Comparison of ENCODE assay signal across 1 cellular context in the genomic region with DNA sequence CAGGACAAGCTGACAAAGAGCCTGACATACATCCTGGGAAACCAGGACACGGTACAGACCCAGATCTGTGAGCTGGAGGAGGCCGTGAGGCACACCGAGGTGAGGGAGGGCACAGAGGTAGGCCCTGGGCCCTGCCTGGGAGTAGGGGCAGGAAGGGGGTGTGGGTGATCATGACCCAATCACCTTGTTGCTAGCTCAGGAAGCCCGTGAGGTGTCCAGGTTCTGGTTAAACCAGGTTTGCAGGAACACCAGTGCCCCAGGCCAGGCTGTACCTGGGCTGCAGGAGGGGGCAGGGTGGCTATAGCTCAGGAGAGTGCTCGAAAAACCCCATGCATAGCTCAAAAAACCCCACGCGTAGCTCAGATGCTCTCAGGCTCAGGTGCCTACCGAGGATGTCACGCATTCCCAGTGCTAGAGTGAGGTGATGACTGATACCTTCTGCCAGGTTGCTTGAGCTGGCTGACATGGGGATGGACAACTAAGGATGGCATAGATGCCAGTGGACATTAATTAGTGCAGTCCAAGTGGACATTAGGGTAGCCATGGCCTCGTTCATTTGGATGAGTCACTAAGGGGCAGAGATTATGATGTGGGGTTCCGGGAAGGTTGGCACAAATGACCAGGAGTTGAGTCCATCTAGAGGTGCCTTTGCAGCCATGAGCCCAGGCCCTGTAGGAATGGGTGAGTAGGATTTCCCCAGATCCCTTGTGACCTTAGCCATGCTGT.
TF ChIP-seq lines count a peak whose summit lies in the region.

No MANE protein-coding gene starts in this region.

TF ChIP-seq in GM12878, 131 proteins besides CTCF, POLR2A, EP300 and RAD21:
- TF ChIP-seq STAT1 (conservative IDR thresholded peaks at IDR 0.05) (no peak), SMARCA5 (IDR thresholded peaks at IDR 0.05) (no peak), LARP7 (IDR thresholded peaks at IDR 0.05) (no peak), ZBED1 (IDR thresholded peaks at IDR 0.05; ENCODE audit: borderline replicate concordance) (no peak), GATAD2B (conservative IDR thresholded peaks at IDR 0.05; ENCODE audit: low read depth) (no peak), JUNB (IDR thresholded peaks at IDR 0.05) (no peak), MXI1 (IDR thresholded peaks at IDR 0.05; ENCODE audit: low read depth, low read length) (no peak), DPF2 (IDR thresholded peaks at IDR 0.05) (no peak), RCOR1 (conservative IDR thresholded peaks at IDR 0.05; ENCODE audit: low read depth, low read length) (no peak)
- TF ChIP-seq, protein P1, sequence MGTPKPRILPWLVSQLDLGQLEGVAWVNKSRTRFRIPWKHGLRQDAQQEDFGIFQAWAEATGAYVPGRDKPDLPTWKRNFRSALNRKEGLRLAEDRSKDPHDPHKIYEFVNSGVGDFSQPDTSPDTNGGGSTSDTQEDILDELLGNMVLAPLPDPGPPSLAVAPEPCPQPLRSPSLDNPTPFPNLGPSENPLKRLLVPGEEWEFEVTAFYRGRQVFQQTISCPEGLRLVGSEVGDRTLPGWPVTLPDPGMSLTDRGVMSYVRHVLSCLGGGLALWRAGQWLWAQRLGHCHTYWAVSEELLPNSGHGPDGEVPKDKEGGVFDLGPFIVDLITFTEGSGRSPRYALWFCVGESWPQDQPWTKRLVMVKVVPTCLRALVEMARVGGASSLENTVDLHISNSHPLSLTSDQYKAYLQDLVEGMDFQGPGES (IDR thresholded peaks at IDR 0.05), result no peak
- TF ChIP-seq, protein P2, sequence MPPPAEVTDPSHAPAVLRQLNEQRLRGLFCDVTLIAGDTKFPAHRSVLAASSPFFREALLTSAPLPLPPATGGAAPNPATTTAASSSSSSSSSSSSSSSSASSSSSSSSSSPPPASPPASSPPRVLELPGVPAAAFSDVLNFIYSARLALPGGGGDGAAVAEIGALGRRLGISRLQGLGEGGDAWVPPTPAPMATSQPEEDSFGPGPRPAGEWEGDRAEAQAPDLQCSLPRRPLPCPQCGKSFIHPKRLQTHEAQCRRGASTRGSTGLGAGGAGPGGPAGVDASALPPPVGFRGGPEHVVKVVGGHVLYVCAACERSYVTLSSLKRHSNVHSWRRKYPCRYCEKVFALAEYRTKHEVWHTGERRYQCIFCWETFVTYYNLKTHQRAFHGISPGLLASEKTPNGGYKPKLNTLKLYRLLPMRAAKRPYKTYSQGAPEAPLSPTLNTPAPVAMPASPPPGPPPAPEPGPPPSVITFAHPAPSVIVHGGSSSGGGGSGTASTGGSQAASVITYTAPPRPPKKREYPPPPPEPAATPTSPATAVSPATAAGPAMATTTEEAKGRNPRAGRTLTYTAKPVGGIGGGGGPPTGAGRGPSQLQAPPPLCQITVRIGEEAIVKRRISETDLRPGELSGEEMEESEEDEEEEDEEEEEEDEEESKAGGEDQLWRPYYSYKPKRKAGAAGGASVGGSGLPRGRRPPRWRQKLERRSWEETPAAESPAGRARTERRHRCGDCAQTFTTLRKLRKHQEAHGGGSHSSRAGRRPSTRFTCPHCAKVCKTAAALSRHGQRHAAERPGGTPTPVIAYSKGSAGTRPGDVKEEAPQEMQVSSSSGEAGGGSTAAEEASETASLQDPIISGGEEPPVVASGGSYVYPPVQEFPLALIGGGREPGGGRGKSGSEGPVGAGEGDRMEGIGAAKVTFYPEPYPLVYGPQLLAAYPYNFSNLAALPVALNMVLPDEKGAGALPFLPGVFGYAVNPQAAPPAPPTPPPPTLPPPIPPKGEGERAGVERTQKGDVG (CRISPR knock-in tag; IDR thresholded peaks at IDR 0.05), result no peak
- TF ChIP-seq, protein P3, sequence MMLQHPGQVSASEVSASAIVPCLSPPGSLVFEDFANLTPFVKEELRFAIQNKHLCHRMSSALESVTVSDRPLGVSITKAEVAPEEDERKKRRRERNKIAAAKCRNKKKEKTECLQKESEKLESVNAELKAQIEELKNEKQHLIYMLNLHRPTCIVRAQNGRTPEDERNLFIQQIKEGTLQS (IDR thresholded peaks at IDR 0.05; ENCODE audit: borderline replicate concordance, extremely low read depth, low read depth, low read length), result no peak
- TF ChIP-seq, protein P4, sequence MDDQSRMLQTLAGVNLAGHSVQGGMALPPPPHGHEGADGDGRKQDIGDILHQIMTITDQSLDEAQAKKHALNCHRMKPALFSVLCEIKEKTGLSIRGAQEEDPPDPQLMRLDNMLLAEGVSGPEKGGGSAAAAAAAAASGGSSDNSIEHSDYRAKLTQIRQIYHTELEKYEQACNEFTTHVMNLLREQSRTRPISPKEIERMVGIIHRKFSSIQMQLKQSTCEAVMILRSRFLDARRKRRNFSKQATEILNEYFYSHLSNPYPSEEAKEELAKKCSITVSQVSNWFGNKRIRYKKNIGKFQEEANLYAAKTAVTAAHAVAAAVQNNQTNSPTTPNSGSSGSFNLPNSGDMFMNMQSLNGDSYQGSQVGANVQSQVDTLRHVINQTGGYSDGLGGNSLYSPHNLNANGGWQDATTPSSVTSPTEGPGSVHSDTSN (IDR thresholded peaks at IDR 0.05; ENCODE audit: insufficient replicate concordance, low read depth, low read length), result no peak
- TF ChIP-seq, protein P5, sequence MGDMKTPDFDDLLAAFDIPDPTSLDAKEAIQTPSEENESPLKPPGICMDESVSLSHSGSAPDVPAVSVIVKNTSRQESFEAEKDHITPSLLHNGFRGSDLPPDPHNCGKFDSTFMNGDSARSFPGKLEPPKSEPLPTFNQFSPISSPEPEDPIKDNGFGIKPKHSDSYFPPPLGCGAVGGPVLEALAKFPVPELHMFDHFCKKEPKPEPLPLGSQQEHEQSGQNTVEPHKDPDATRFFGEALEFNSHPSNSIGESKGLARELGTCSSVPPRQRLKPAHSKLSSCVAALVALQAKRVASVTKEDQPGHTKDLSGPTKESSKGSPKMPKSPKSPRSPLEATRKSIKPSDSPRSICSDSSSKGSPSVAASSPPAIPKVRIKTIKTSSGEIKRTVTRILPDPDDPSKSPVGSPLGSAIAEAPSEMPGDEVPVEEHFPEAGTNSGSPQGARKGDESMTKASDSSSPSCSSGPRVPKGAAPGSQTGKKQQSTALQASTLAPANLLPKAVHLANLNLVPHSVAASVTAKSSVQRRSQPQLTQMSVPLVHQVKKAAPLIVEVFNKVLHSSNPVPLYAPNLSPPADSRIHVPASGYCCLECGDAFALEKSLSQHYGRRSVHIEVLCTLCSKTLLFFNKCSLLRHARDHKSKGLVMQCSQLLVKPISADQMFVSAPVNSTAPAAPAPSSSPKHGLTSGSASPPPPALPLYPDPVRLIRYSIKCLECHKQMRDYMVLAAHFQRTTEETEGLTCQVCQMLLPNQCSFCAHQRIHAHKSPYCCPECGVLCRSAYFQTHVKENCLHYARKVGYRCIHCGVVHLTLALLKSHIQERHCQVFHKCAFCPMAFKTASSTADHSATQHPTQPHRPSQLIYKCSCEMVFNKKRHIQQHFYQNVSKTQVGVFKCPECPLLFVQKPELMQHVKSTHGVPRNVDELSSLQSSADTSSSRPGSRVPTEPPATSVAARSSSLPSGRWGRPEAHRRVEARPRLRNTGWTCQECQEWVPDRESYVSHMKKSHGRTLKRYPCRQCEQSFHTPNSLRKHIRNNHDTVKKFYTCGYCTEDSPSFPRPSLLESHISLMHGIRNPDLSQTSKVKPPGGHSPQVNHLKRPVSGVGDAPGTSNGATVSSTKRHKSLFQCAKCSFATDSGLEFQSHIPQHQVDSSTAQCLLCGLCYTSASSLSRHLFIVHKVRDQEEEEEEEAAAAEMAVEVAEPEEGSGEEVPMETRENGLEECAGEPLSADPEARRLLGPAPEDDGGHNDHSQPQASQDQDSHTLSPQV (IDR thresholded peaks at IDR 0.05), result no peak
